11 cellular contexts compared by ENCODE assay signal in genomic region chr10:132774905-132775863, GRCh38. TPM values are rescaled to one million over a fixed set of nuclear protein-coding genes. Genes with fewer than 3 reads are reported as not detected.
DNase-seq lines count a peak whose midpoint lies in the region; ATAC-seq, FAIRE-seq and TF ChIP-seq lines count a peak whose summit lies in the region.
"Had no signal": no experiment of that assay in that cellular context is flagged by ENCODE, and none has a peak within 500 bp of the region (broad histone marks: within the 10 kb centered on the region; RNA-seq: fewer than 3 reads in every experiment).

No MANE protein-coding gene starts in this region.

- POLR2A ChIA-PET in A549 (lab: Yijun Ruan, JAX): no interaction called here

- no peak for TF ChIP-seq POLR2A in A549 (IDR thresholded peaks at IDR 0.05; ENCODE audit: low read length)
- no peak for TF ChIP-seq POLR2A in H54 (IDR thresholded peaks at IDR 0.05; ENCODE audit: low read depth, low read length)

- no peak overlapping the region for H3K4me3 ChIP-seq in A549
- H3K4me3 ChIP-seq: MG63 had no signal

- no peak for TF ChIP-seq CTCF in A549 (IDR thresholded peaks at IDR 0.05)

- TF ChIP-seq RAD21 in A549 (conservative IDR thresholded peaks at IDR 0.05 in 1 of 2, IDR thresholded peaks at IDR 0.05 in 1 of 2): no peak

- no peak for FAIRE-seq in A549 (lab: Jason Lieb, UNC)
- no peak for FAIRE-seq in H54 (lab: Jason Lieb, UNC)

- peak; percentile 74 to 80 for ATAC-seq in A549
- ATAC-seq in left colon: peak; percentile 73

- intact Hi-C loops in left colon (cut with DNase I, micrococcal nuclease): no loop called here

- TF ChIP-seq EP300 in A549 (IDR thresholded peaks at IDR 0.05): no peak

- DNase-seq in A549 (ENCODE audit: low read depth in 1 of 2, low spot score in 1 of 2) (peak in 1 of 2 experiments; percentile 90), H4 (ENCODE audit: low spot score) (peak; percentile 16), amygdala (lab: John Stamatoyannopoulos, UW) (peak in 52 of 56 donors; percentile 16 to 99 (median 86)), left colon (peak; percentile 57 to 70), H54 (ENCODE audit: insufficient read length, low spot score) (no peak), MV-4-11 (lab: John Stamatoyannopoulos, UW) (no peak), cerebellum (ENCODE audit: low spot score) (no peak)
- no peak for DNase-seq in activated CD4-positive, CD25-positive, alpha-beta regulatory T cell treated with anti-CD3 and anti-CD28 coated beads, Interleukin-2, amount 50 U/mL, for 72 hours
- DNase-seq: CD8-positive, alpha-beta memory T cell; MG63 had no signal

- H3K4me1 ChIP-seq in A549: peaks cover 14% of the 10 kb centered on the region

- CTCF ChIA-PET in A549 (lab: Yijun Ruan, JAX): interaction anchor here (3.4 kb wide), 1 partner anchor 120 kb away, joined by 17 read pairs; no protein-coding TSS in a partner anchor

- WGBS in A549 (ENCODE audit: missing lambda C conversion rate): 83% methylated on average over 9 of the region's 22 CpGs

- no peaks in the 10 kb centered on the region for H3K9me3 ChIP-seq in A549
- H3K9me3 ChIP-seq: MG63 had no signal

- peak overlapping the region; percentile 41 for H3K4me2 ChIP-seq in A549

- H3K27ac ChIP-seq in A549: peak overlapping the region; percentile 55 to 81; a peak in 5 of 6 replicates

TF ChIP-seq in A549, 52 proteins besides CTCF, POLR2A, EP300 and RAD21:
- TF ChIP-seq RFX5 (IDR thresholded peaks at IDR 0.05) (no peak), NPAS2 (CRISPR knock-in tag; IDR thresholded peaks at IDR 0.05; ENCODE audit: borderline replicate concordance) (no peak), CBX2 (IDR thresholded peaks at IDR 0.05; ENCODE audit: borderline replicate concordance, low read depth) (no peak), PHF8 (IDR thresholded peaks at IDR 0.05; ENCODE audit: borderline replicate concordance, low read depth) (no peak), JUNB (IDR thresholded peaks at IDR 0.05) (no peak), BCL3 (IDR thresholded peaks at IDR 0.05) (no peak)

RNA-seq across cellular contexts. Expression of gene NKX6-2, which starts 10.8 kb away (rescaled TPM):
- polyA plus RNA-seq in A549 (2011; rRNA removed) (not detected in 2 replicates), A549 (2017; fragmentation: RNase III; extraction: RNeasy Plus Mini Kit Qiagen cat#74134 plus additional on column Dnase treatment) (not detected in 3 replicates)
- 0.01 TPM in 1 of 2 replicates, not detected in the other for polyA plus RNA-seq in A549 (2012; cell fraction: cytosol; rRNA removed)
- polyA plus RNA-seq in A549 (2012; cell fraction: nucleus; rRNA removed): not detected in 2 replicates
- not detected in 2 replicates for polyA minus RNA-seq in A549 (2011; rRNA and poly(A)+ RNA removed)
- not detected in 2 replicates for total RNA-seq in H4 (2014; rRNA removed; shearing (Covaris generic))
- total RNA-seq in left colon (not detected), cerebellum (not detected)
- total RNA-seq: CD8-positive, alpha-beta memory T cell; skeletal muscle tissue had no signal
- polyA plus RNA-seq: CD8-positive, alpha-beta memory T cell had no signal

Comparison
In these comparisons a context has a peak if more than half of its experiments do, and no peak if none do; other contexts are left out.
1. DNase-seq: peak in H4 (single experiment), amygdala (52 of 56) and left colon (2 of 2); none in activated CD4-positive, CD25-positive, alpha-beta regulatory T cell treated with anti-CD3 and anti-CD28 coated beads, Interleukin-2, amount 50 U/mL, for 72 hours (single experiment), H54 (single experiment), MV-4-11 (single experiment) and cerebellum (single experiment).